ENCODE assay signal across 11 cellular contexts in genomic region chr18:35038881-35039491, GRCh38. TPM values are rescaled to one million over a fixed set of nuclear protein-coding genes. Genes with fewer than 3 reads are reported as not detected.
DNase-seq lines count a peak whose midpoint lies in the region; ATAC-seq and TF ChIP-seq lines count a peak whose summit lies in the region.
"Had no signal": no experiment of that assay in that cellular context is flagged by ENCODE, and none has a peak within 500 bp of the region (broad histone marks: within the 10 kb centered on the region; RNA-seq: fewer than 3 reads in every experiment).

No MANE protein-coding gene starts in this region.

- H3K36me3 Mint-ChIP-seq in activated naive CD8-positive, alpha-beta T cell treated with anti-CD3 and anti-CD28 coated beads, Interleukin-2, amount 50 U/mL, for 24 hours (ENCODE audit: low read depth): peaks cover 4% of the 10 kb centered on the region

- H3K27me3 ChIP-seq in BLaER1 (no peaks in the 10 kb centered on the region), mammary epithelial cell (ENCODE audit: insufficient read depth, low read length) (no peaks in the 10 kb centered on the region), right lobe of liver (no peaks in the 10 kb centered on the region)

- H3K4me3 Mint-ChIP-seq in activated naive CD8-positive, alpha-beta T cell treated with anti-CD3 and anti-CD28 coated beads, Interleukin-2, amount 50 U/mL, for 24 hours: no peak overlapping the region

- H3K4me3 ChIP-seq in BLaER1: no peak overlapping the region; the same call in 1 of the 2 replicates
- no peak overlapping the region for H3K4me3 ChIP-seq in mammary epithelial cell (replicated peaks in 1 of 3; ENCODE audit: insufficient read depth in 1 of 3, low read depth in 2 of 3, low read length in 3 of 3)
- H3K4me3 ChIP-seq in right lobe of liver: no peak overlapping the region
- H3K4me3 ChIP-seq: HAP-1 had no signal

- H3K4me1 ChIP-seq in BLaER1: peaks cover 52% of the 10 kb centered on the region
- H3K4me1 ChIP-seq in mammary epithelial cell (ENCODE audit: insufficient read depth, low read length): peaks cover 14% of the 10 kb centered on the region
- peaks cover 0 to 12% (median 5%) of the 10 kb centered on the region in 4 donors for H3K4me1 ChIP-seq in right lobe of liver

- no peak for DNase-seq in activated naive CD8-positive, alpha-beta T cell treated with anti-CD3 and anti-CD28 coated beads, Interleukin-2, amount 50 U/mL, for 24 hours
- DNase-seq in hypothalamus (lab: John Stamatoyannopoulos, UW) (no peak), mammary epithelial cell (no peak), amygdala (lab: John Stamatoyannopoulos, UW) (no peak), right lobe of liver (no peak)
- DNase-seq: activated naive CD4-positive, alpha-beta T cell treated with Interleukin-2 at 50 U/mL for 16 hours had no signal

- H3K36me3 ChIP-seq in BLaER1 (no peaks in the 10 kb centered on the region), mammary epithelial cell (ENCODE audit: insufficient read depth, low read length) (no peaks in the 10 kb centered on the region), right lobe of liver (no peaks in the 10 kb centered on the region)
- H3K36me3 ChIP-seq: HAP-1 had no signal

- H3K27me3 Mint-ChIP-seq in activated naive CD8-positive, alpha-beta T cell treated with anti-CD3 and anti-CD28 coated beads, Interleukin-2, amount 50 U/mL, for 24 hours: no peaks in the 10 kb centered on the region

- peaks cover 9% of the 10 kb centered on the region for H3K79me2 ChIP-seq in mammary epithelial cell (ENCODE audit: insufficient read depth, low read length)

- H4K20me1 ChIP-seq in BLaER1: peaks cover 22% of the 10 kb centered on the region; the same call in 1 of the 2 replicates
- H4K20me1 ChIP-seq in mammary epithelial cell (ENCODE audit: insufficient read depth, low read length): no peaks in the 10 kb centered on the region

- peak overlapping the region; percentile 66 for H3K27ac Mint-ChIP-seq in activated naive CD8-positive, alpha-beta T cell treated with anti-CD3 and anti-CD28 coated beads, Interleukin-2, amount 50 U/mL, for 24 hours

- intact Hi-C loops in mammary epithelial cell (cut with micrococcal nuclease) (no loop called here), right lobe of liver (cut with DNase I) (no loop called here)

- 87% methylated on average over 2 of the region's 2 CpGs for WGBS in mammary epithelial cell (ENCODE audit: low coverage, missing lambda C conversion rate)
- 94% methylated on average over 2 of the region's 2 CpGs for WGBS in right lobe of liver (ENCODE audit: insufficient coverage, low coverage, low lambda C conversion rate, missing lambda C conversion rate)

- ATAC-seq in GM19463 (IDR thresholded peaks at IDR 0.05; ENCODE audit: unreplicated experiment) (peak; percentile 37), HG03432 (IDR thresholded peaks at IDR 0.05; ENCODE audit: unreplicated experiment) (peak; percentile 35), right lobe of liver (no peak)
- ATAC-seq in activated naive CD8-positive, alpha-beta T cell treated with anti-CD3 and anti-CD28 coated beads, Interleukin-2, amount 50 U/mL, for 24 hours: no peak
- ATAC-seq: Right ventricle myocardium inferior had no signal

- no peak for TF ChIP-seq POLR2A in right lobe of liver (IDR thresholded peaks at IDR 0.05)

- dilution Hi-C loops in mammary epithelial cell (cut with HindIII; ENCODE audit: low sequenced_read_pairs): no loop called here

- H2AFZ ChIP-seq in mammary epithelial cell (ENCODE audit: low read depth, low read length): no peak overlapping the region

- no peaks in the 10 kb centered on the region for H3K9me3 Mint-ChIP-seq in activated naive CD8-positive, alpha-beta T cell treated with anti-CD3 and anti-CD28 coated beads, Interleukin-2, amount 50 U/mL, for 24 hours

- in situ Hi-C loops in mammary epithelial cell (cut with MboI; ENCODE audit: low sequenced_read_pairs in 2 of 2): no loop called here

- TF ChIP-seq CTCF in mammary epithelial cell (conservative IDR thresholded peaks at IDR 0.05 in 1 of 2, IDR thresholded peaks at IDR 0.05 in 1 of 2; ENCODE audit: extremely low read depth in 1 of 2, insufficient read depth in 1 of 2, low read depth in 1 of 2, low read length in 2 of 2) (no peak), right lobe of liver (IDR thresholded peaks at IDR 0.05) (no peak)

- CTCF ChIA-PET in mammary epithelial cell (lab: Charles Lee; ENCODE audit: low non-redundant PET): no interaction called here

- H3K4me2 ChIP-seq in BLaER1 (peak overlapping the region; percentile 79), mammary epithelial cell (ENCODE audit: insufficient read depth, low read depth, low read length) (no peak overlapping the region)

- H3K27ac ChIP-seq in BLaER1: peak overlapping the region; percentile 92
- H3K27ac ChIP-seq in mammary epithelial cell (ENCODE audit: insufficient read depth, low read depth, low read length): no peak overlapping the region
- H3K27ac ChIP-seq in right lobe of liver: no peak overlapping the region

- H3K4me1 Mint-ChIP-seq in activated naive CD8-positive, alpha-beta T cell treated with anti-CD3 and anti-CD28 coated beads, Interleukin-2, amount 50 U/mL, for 24 hours: peaks cover 51% of the 10 kb centered on the region

- no peaks in the 10 kb centered on the region for H3K9me3 ChIP-seq in BLaER1
- no peaks in the 10 kb centered on the region for H3K9me3 ChIP-seq in mammary epithelial cell (replicated peaks; ENCODE audit: insufficient read depth, low read length)
- no peaks in the 10 kb centered on the region for H3K9me3 ChIP-seq in right lobe of liver
- H3K9me3 ChIP-seq: HAP-1 had no signal

- BruUV-seq in mammary epithelial cell (replicated peaks; lab: Mats Ljungman, UMichigan): no TSS peak

- H3K9ac ChIP-seq in BLaER1: peak overlapping the region; percentile 75
- H3K9ac ChIP-seq in mammary epithelial cell (ENCODE audit: insufficient read depth, low read length): no peak overlapping the region

RNA-seq across cellular contexts. Expression of gene MAPRE2, which starts 2.2 kb away (rescaled TPM):
- total RNA-seq in mammary epithelial cell (1 to 10 TPM; 5.0 to 7.3 TPM), right lobe of liver (10 to 100 TPM; 17.0 to 25.9 (median 21.5) TPM)
- polyA plus RNA-seq in mammary epithelial cell: 14.0 TPM
- polyA minus RNA-seq in mammary epithelial cell: 51.5 TPM

Comparison
In these comparisons a context has a peak if more than half of its experiments do, and no peak if none do; other contexts are left out.
1. ATAC-seq: peak in GM19463 (single experiment) and HG03432 (single experiment); none in activated naive CD8-positive, alpha-beta T cell treated with anti-CD3 and anti-CD28 coated beads, Interleukin-2, amount 50 U/mL, for 24 hours (single experiment) and right lobe of liver (0 of 4).